ENCODE assay signal across 1 cellular context in genomic region chr10:129532838-129533237, GRCh38.
TF ChIP-seq lines count a peak whose summit lies in the region.

No MANE protein-coding gene starts in this region.

TF ChIP-seq in H1, 55 proteins besides CTCF, POLR2A, EP300 and RAD21:
- TF ChIP-seq SAP30 (IDR thresholded peaks at IDR 0.05; ENCODE audit: insufficient read depth, insufficient replicate concordance, low read length) (no peak), SIRT6 (IDR thresholded peaks at IDR 0.05; ENCODE audit: low read length) (no peak), KDM4A (IDR thresholded peaks at IDR 0.05; ENCODE audit: low read depth, low read length, severe bottlenecking) (no peak), TEAD4 (IDR thresholded peaks at IDR 0.05; ENCODE audit: low read depth, low read length) (no peak), CTBP2 (IDR thresholded peaks at IDR 0.05; ENCODE audit: borderline replicate concordance, insufficient read depth, insufficient read length, low read length) (no peak), NANOG (IDR thresholded peaks at IDR 0.05; ENCODE audit: insufficient read depth, low read depth, low read length, poor library complexity, severe bottlenecking) (no peak), PHF8 (conservative IDR thresholded peaks at IDR 0.05; ENCODE audit: low read depth, low read length) (no peak), TCF12 (IDR thresholded peaks at IDR 0.05; ENCODE audit: low read depth, low read length) (no peak), ASH2L (IDR thresholded peaks at IDR 0.05; ENCODE audit: low read length) (no peak), CEBPB (IDR thresholded peaks at IDR 0.05; ENCODE audit: low read depth, low read length) (no peak), CBX5 (IDR thresholded peaks at IDR 0.05; ENCODE audit: low read depth, low read length) (no peak), GABPA (IDR thresholded peaks at IDR 0.05; ENCODE audit: borderline replicate concordance, insufficient read depth, low read length) (no peak), EZH2 (IDR thresholded peaks at IDR 0.05; ENCODE audit: low read depth, low read length, severe bottlenecking) (no peak), SP2 (IDR thresholded peaks at IDR 0.05; ENCODE audit: low read length) (no peak)
TF ChIP-seq in H1: peak in this region for 0.
